In the genomic region with DNA sequence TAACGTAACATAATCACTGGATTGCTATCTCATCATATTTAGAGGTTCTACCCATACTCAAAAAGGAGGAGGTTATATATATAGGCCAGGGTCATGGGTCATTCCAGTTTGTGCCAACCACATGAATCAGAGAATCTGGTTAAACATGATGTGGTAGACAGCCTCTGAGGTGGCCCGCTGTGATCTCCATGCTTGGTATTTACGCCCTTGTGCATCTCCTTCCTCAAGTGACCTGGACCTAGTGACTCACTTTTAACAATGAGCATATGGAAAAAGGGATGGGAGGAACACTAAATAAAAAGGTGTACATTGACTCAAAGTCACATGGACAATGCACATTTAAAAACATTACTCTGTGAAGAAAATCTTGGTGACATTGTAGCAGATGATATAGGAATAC, we compare ENCODE assay signal across 11 cellular contexts.
"Had no signal": no experiment of that assay in that cellular context is flagged by ENCODE, and none has a peak within 500 bp of the region (broad histone marks: within the 10 kb centered on the region; RNA-seq: fewer than 3 reads in every experiment).

No MANE protein-coding gene starts in this region.

- H3K9ac ChIP-seq: GM23248 had no signal

- H3K4me3 ChIP-seq: GM23248, HAP-1, K562 had no signal

- H3K36me3 ChIP-seq: HAP-1 had no signal

- H2AFZ ChIP-seq: GM23248 had no signal

- ATAC-seq: HCT116, K562 had no signal

- FAIRE-seq: HTR-8/SVneo, K562 had no signal

- H3K4me1 ChIP-seq: HAP-1 had no signal

- DNase-seq: GM23248, GOT3, H7, HFFc6, IMR-90, KG1 had no signal

- H3K9me3 ChIP-seq: HAP-1 had no signal

- H3K27ac ChIP-seq: GM23248, HL-60 had no signal
